ENCODE assay signal across 1 cellular context in the genomic region with DNA sequence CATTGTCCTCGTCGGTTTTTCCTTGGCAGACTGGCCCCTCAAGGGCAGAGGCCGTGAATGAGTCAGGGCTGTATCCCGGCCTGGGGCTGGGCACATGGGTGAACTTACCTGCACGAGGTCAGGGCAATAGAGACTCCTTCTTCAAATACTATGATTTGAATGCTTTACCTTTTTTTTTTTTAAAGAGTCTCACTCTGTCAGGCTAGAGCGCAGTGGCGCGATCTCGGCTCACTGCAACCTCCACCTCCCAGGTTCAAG.
TF ChIP-seq lines count a peak whose summit lies in the region.

No MANE protein-coding gene starts in this region.

TF ChIP-seq in H1, 55 proteins besides CTCF, POLR2A, EP300 and RAD21:
- TF ChIP-seq CBX8 (IDR thresholded peaks at IDR 0.05; ENCODE audit: borderline replicate concordance, low read depth, low read length) (no peak), BRCA1 (IDR thresholded peaks at IDR 0.05; ENCODE audit: low read depth, low read length) (no peak), KDM5A (IDR thresholded peaks at IDR 0.05; ENCODE audit: low read length) (no peak), TEAD4 (IDR thresholded peaks at IDR 0.05; ENCODE audit: low read depth, low read length) (no peak), BACH1 (IDR thresholded peaks at IDR 0.05; ENCODE audit: low read length) (no peak), SP2 (IDR thresholded peaks at IDR 0.05; ENCODE audit: low read length) (no peak), RFX5 (IDR thresholded peaks at IDR 0.05; ENCODE audit: borderline replicate concordance, low read depth, low read length) (no peak), KDM4A (IDR thresholded peaks at IDR 0.05; ENCODE audit: low read depth, low read length, severe bottlenecking) (no peak), RNF2 (IDR thresholded peaks at IDR 0.05; ENCODE audit: borderline replicate concordance, low read depth, low read length, missing control alignments, poor library complexity, severe bottlenecking) (no peak), SRF (IDR thresholded peaks at IDR 0.05; ENCODE audit: low read depth, low read length) (no peak), TCF12 (IDR thresholded peaks at IDR 0.05; ENCODE audit: low read depth, low read length) (no peak), RBBP5 (IDR thresholded peaks at IDR 0.05; ENCODE audit: borderline replicate concordance, low read depth, low read length) (no peak), JUN (IDR thresholded peaks at IDR 0.05; ENCODE audit: low read depth, low read length) (no peak), EGR1 (IDR thresholded peaks at IDR 0.05; ENCODE audit: borderline replicate concordance, low read depth, low read length) (no peak), FOSL1 (IDR thresholded peaks at IDR 0.05; ENCODE audit: insufficient read depth, low read depth, low read length) (no peak)
- TF ChIP-seq, protein P1, sequence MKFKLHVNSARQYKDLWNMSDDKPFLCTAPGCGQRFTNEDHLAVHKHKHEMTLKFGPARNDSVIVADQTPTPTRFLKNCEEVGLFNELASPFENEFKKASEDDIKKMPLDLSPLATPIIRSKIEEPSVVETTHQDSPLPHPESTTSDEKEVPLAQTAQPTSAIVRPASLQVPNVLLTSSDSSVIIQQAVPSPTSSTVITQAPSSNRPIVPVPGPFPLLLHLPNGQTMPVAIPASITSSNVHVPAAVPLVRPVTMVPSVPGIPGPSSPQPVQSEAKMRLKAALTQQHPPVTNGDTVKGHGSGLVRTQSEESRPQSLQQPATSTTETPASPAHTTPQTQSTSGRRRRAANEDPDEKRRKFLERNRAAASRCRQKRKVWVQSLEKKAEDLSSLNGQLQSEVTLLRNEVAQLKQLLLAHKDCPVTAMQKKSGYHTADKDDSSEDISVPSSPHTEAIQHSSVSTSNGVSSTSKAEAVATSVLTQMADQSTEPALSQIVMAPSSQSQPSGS (IDR thresholded peaks at IDR 0.05; ENCODE audit: low read length) = no peak
